24 cellular contexts compared by ENCODE assay signal in the genomic region with DNA sequence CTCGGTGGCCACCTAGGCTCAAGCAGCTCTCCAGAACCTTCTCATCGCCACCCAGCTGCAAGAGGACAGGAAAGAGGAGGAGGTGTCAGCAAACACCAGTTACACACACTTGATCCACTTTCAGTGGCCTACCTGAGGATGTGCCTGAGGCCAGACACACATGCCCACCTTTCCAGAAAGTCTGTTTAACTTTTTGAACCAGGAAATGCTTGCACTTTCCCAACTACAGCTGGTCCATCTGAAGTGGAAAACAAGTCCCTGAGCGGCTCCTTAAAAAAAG. TPM values are rescaled to one million over a fixed set of nuclear protein-coding genes. Genes with fewer than 3 reads are reported as not detected.
DNase-seq lines count a peak whose midpoint lies in the region; ATAC-seq and TF ChIP-seq lines count a peak whose summit lies in the region.
"Had no signal": no experiment of that assay in that cellular context is flagged by ENCODE, and none has a peak within 500 bp of the region (broad histone marks: within the 10 kb centered on the region; RNA-seq: fewer than 3 reads in every experiment).

No MANE protein-coding gene starts in this region.

- intact Hi-C loops in activated naive CD4-positive, alpha-beta T cell treated with anti-CD3 and anti-CD28 coated beads for 36 hours (cut with micrococcal nuclease): no loop called here

- no peaks in the 10 kb centered on the region for H3K4me1 Mint-ChIP-seq in activated naive CD4-positive, alpha-beta T cell treated with anti-CD3 and anti-CD28 coated beads, Interleukin-2, amount 10 ng/mL, durations not matched to agents 7 days and 5 days
- no peaks in the 10 kb centered on the region for H3K4me1 Mint-ChIP-seq in activated naive CD4-positive, alpha-beta T cell treated with anti-CD3 and anti-CD28 coated beads for 36 hours (ENCODE audit: low read depth)
- peaks cover 14% of the 10 kb centered on the region for H3K4me1 Mint-ChIP-seq in memory B cell

- no peaks in the 10 kb centered on the region for H3K27me3 Mint-ChIP-seq in activated naive CD4-positive, alpha-beta T cell treated with anti-CD3 and anti-CD28 coated beads, Interleukin-2, amount 10 ng/mL, durations not matched to agents 7 days and 5 days
- no peaks in the 10 kb centered on the region for H3K27me3 Mint-ChIP-seq in activated naive CD4-positive, alpha-beta T cell treated with anti-CD3 and anti-CD28 coated beads for 36 hours (ENCODE audit: low read depth)
- H3K27me3 Mint-ChIP-seq in memory B cell: no peaks in the 10 kb centered on the region
- H3K27me3 Mint-ChIP-seq: CD4-positive, CD25-positive, alpha-beta regulatory T cell had no signal

- no peak for TF ChIP-seq CTCF in GM20000 (IDR thresholded peaks at IDR 0.05; ENCODE audit: extremely low read depth, missing control alignments)

- no peak for ATAC-seq in memory B cell (ENCODE audit: low read depth)
- ATAC-seq in GM21381 (IDR thresholded peaks at IDR 0.05; ENCODE audit: unreplicated experiment): no peak
- ATAC-seq in activated naive CD4-positive, alpha-beta T cell treated with anti-CD3 and anti-CD28 coated beads, Interleukin-2, amount 50 U/mL, for 72 hours: no peak
- ATAC-seq: HCT116, SK-N-SH treated with all-trans-retinoic acid at 6 μM for 48 hours had no signal

- H3K9me3 Mint-ChIP-seq in activated naive CD4-positive, alpha-beta T cell treated with anti-CD3 and anti-CD28 coated beads, Interleukin-2, amount 10 ng/mL, durations not matched to agents 7 days and 5 days: peaks cover 21% of the 10 kb centered on the region
- H3K9me3 Mint-ChIP-seq in activated naive CD4-positive, alpha-beta T cell treated with anti-CD3 and anti-CD28 coated beads for 36 hours: peaks cover 24% of the 10 kb centered on the region
- H3K9me3 Mint-ChIP-seq in memory B cell: peaks cover 9% of the 10 kb centered on the region
- peaks cover 16 to 17% of the 10 kb centered on the region in 2 donors for H3K9me3 Mint-ChIP-seq in activated naive CD4-positive, alpha-beta T cell treated with anti-CD3 and anti-CD28 coated beads, Interleukin-2, amount 50 U/mL, for 72 hours

- DNase-seq in activated naive CD4-positive, alpha-beta T cell treated with anti-CD3 and anti-CD28 coated beads, Interleukin-2, amount 10 ng/mL, durations not matched to agents 7 days and 5 days: peak; percentile 7
- DNase-seq in activated naive CD4-positive, alpha-beta T cell treated with anti-CD3 and anti-CD28 coated beads for 36 hours: no peak
- peak; percentile 39 for DNase-seq in GM20000 (ENCODE audit: low spot score)
- no peak for DNase-seq in memory B cell (ENCODE audit: low spot score in 2 of 2)
- DNase-seq in NCI-H1694 treated with DMSO at 0.1 percent for 48 hours (lab: John Stamatoyannopoulos, UW): no peak
- no peak for DNase-seq in activated naive CD4-positive, alpha-beta T cell treated with anti-CD3 and anti-CD28 coated beads, Interleukin-2, amount 50 U/mL, for 72 hours (ENCODE audit: low spot score in 2 of 2)
- no peak for DNase-seq in superior temporal gyrus (ENCODE audit: extremely low spot score)
- DNase-seq: 8988T; CD4-positive, CD25-positive, alpha-beta regulatory T cell; COR-L47; DMS 273 treated with DMSO at 0.1 percent for 48 hours; DND-41; GOT3; KBM-7; NCI-H1105 treated with DMSO at 0.1 percent for 48 hours; NCI-H1694; NCI-H226; NCI-H524 treated with DMSO at 0.1 percent for 48 hours; PC-9; SIG-M5 had no signal

- H3K4me3 Mint-ChIP-seq in activated naive CD4-positive, alpha-beta T cell treated with anti-CD3 and anti-CD28 coated beads, Interleukin-2, amount 10 ng/mL, durations not matched to agents 7 days and 5 days: no peak overlapping the region
- H3K4me3 Mint-ChIP-seq in activated naive CD4-positive, alpha-beta T cell treated with anti-CD3 and anti-CD28 coated beads for 36 hours: no peak overlapping the region
- no peak overlapping the region for H3K4me3 Mint-ChIP-seq in memory B cell
- H3K4me3 Mint-ChIP-seq: CD4-positive, CD25-positive, alpha-beta regulatory T cell had no signal

- peaks cover 59% of the 10 kb centered on the region for H3K36me3 Mint-ChIP-seq in activated naive CD4-positive, alpha-beta T cell treated with anti-CD3 and anti-CD28 coated beads, Interleukin-2, amount 10 ng/mL, durations not matched to agents 7 days and 5 days
- peaks cover 78% of the 10 kb centered on the region for H3K36me3 Mint-ChIP-seq in activated naive CD4-positive, alpha-beta T cell treated with anti-CD3 and anti-CD28 coated beads for 36 hours (ENCODE audit: low read depth)
- H3K36me3 Mint-ChIP-seq in memory B cell: peaks cover 67% of the 10 kb centered on the region
- H3K36me3 Mint-ChIP-seq in activated naive CD4-positive, alpha-beta T cell treated with anti-CD3 and anti-CD28 coated beads, Interleukin-2, amount 50 U/mL, for 72 hours: peaks cover 39 to 51% of the 10 kb centered on the region in 2 donors

- H3K27ac Mint-ChIP-seq in activated naive CD4-positive, alpha-beta T cell treated with anti-CD3 and anti-CD28 coated beads, Interleukin-2, amount 10 ng/mL, durations not matched to agents 7 days and 5 days: no peak overlapping the region
- H3K27ac Mint-ChIP-seq in activated naive CD4-positive, alpha-beta T cell treated with anti-CD3 and anti-CD28 coated beads for 36 hours: no peak overlapping the region
- H3K27ac Mint-ChIP-seq in memory B cell: peak overlapping the region; percentile 57
- H3K27ac Mint-ChIP-seq in activated naive CD4-positive, alpha-beta T cell treated with anti-CD3 and anti-CD28 coated beads, Interleukin-2, amount 50 U/mL, for 72 hours: peak overlapping the region in 1 of 2 donors; percentile 66

- CTCF ChIA-PET in activated naive CD4-positive, alpha-beta T cell treated with anti-CD3 and anti-CD28 coated beads, Interleukin-2, amount 10 ng/mL, durations not matched to agents 7 days and 5 days (lab: Charles Lee): no interaction called here
- CTCF ChIA-PET in activated naive CD4-positive, alpha-beta T cell treated with anti-CD3 and anti-CD28 coated beads for 36 hours (lab: Charles Lee): interaction anchor here (0.6 to 1.3 kb wide), 3 partner anchors 10 to 249 kb away, joined by 3 to 4 read pairs (median 3); no protein-coding TSS in a partner anchor

RNA-seq across cellular contexts. Expression of a gene that starts 15.7 kb away (rescaled TPM):
- total RNA-seq in activated naive CD4-positive, alpha-beta T cell treated with anti-CD3 and anti-CD28 coated beads for 36 hours: 10 to 100 TPM; 36.7 to 39.0 TPM
- 10 to 100 TPM; 27.2 to 28.2 TPM for total RNA-seq in activated naive CD4-positive, alpha-beta T cell treated with anti-CD3 and anti-CD28 coated beads, Interleukin-2, amount 50 U/mL, for 72 hours

RNA-seq across cellular contexts. Expression of a gene that starts 25.1 kb away (rescaled TPM):
- total RNA-seq in activated naive CD4-positive, alpha-beta T cell treated with anti-CD3 and anti-CD28 coated beads for 36 hours: 10 to 100 TPM; 10.6 to 11.1 TPM
- total RNA-seq in activated naive CD4-positive, alpha-beta T cell treated with anti-CD3 and anti-CD28 coated beads, Interleukin-2, amount 50 U/mL, for 72 hours: 10 to 100 TPM in 1 of 2 donors, 1 to 10 TPM in 1; 9.9 to 13.7 TPM

RNA-seq across cellular contexts. Expression of a gene that starts 38.3 kb away (rescaled TPM):
- total RNA-seq in activated naive CD4-positive, alpha-beta T cell treated with anti-CD3 and anti-CD28 coated beads for 36 hours: 1 to 10 TPM; 8.1 to 9.2 TPM
- 10 to 100 TPM in 1 of 2 donors, 1 to 10 TPM in 1; 8.3 to 13.6 TPM for total RNA-seq in activated naive CD4-positive, alpha-beta T cell treated with anti-CD3 and anti-CD28 coated beads, Interleukin-2, amount 50 U/mL, for 72 hours
- total RNA-seq: G401 had no signal

RNA-seq across cellular contexts. Expression of a gene that starts 47.4 kb away (rescaled TPM):
- total RNA-seq in activated naive CD4-positive, alpha-beta T cell treated with anti-CD3 and anti-CD28 coated beads for 36 hours: not detected
- total RNA-seq in activated naive CD4-positive, alpha-beta T cell treated with anti-CD3 and anti-CD28 coated beads, Interleukin-2, amount 50 U/mL, for 72 hours: not detected
- total RNA-seq: CD4-positive, CD25-positive, alpha-beta regulatory T cell; G401; PC-9 had no signal

Comparison
In these comparisons a context has a peak if more than half of its experiments do, and no peak if none do; other contexts are left out.
1. DNase-seq: peak in activated naive CD4-positive, alpha-beta T cell treated with anti-CD3 and anti-CD28 coated beads, Interleukin-2, amount 10 ng/mL, durations not matched to agents 7 days and 5 days (single experiment) and GM20000 (single experiment); none in activated naive CD4-positive, alpha-beta T cell treated with anti-CD3 and anti-CD28 coated beads for 36 hours (single experiment), memory B cell (0 of 2), NCI-H1694 treated with DMSO at 0.1 percent for 48 hours (single experiment), activated naive CD4-positive, alpha-beta T cell treated with anti-CD3 and anti-CD28 coated beads, Interleukin-2, amount 50 U/mL, for 72 hours (0 of 2) and superior temporal gyrus (single experiment).